Comparison of ENCODE assay signal across 18 cellular contexts in genomic region chr19:33781996-33782395, GRCh38. TPM values are rescaled to one million over a fixed set of nuclear protein-coding genes. Genes with fewer than 3 reads are reported as not detected.
"Had no signal": no experiment of that assay in that cellular context is flagged by ENCODE, and none has a peak within 500 bp of the region (broad histone marks: within the 10 kb centered on the region; RNA-seq: fewer than 3 reads in every experiment).

No MANE protein-coding gene starts in this region.

- H2AFZ ChIP-seq: parathyroid adenoma had no signal

- H3K36me3 Mint-ChIP-seq: activated CD4-positive, alpha-beta memory T cell treated with anti-CD3 and anti-CD28 coated beads for 36 hours; activated naive CD8-positive, alpha-beta T cell treated with anti-CD3 and anti-CD28 coated beads for 36 hours; memory B cell; naive thymus-derived CD8-positive, alpha-beta T cell; T-cell had no signal

- H3K27ac ChIP-seq: gastroesophageal sphincter, heart right ventricle, parathyroid adenoma, tibial nerve had no signal

- H3K4me1 ChIP-seq: parathyroid adenoma had no signal

- DNase-seq: activated B cell treated with CpG ODN at 0.5 μM for 24 hours; activated CD4-positive, alpha-beta memory T cell treated with anti-CD3 and anti-CD28 coated beads for 36 hours; activated CD4-positive, alpha-beta T cell treated with anti-CD3 and anti-CD28 coated beads for 4 hours; activated naive CD8-positive, alpha-beta T cell treated with anti-CD3 and anti-CD28 coated beads for 36 hours; amygdala; cortex of kidney; heart right ventricle; left ventricle myocardium superior; naive thymus-derived CD8-positive, alpha-beta T cell; stimulated activated CD8-positive, alpha-beta memory T cell treated with anti-CD3 and anti-CD28 coated beads, Interleukin-4, amount 100 ng/mL, for 48 hours; stimulated activated naive CD4-positive, alpha-beta T cell treated with Interleukin-2 at 50 U/mL for 16 hours; substantia nigra; T-cell had no signal

- ATAC-seq: gastroesophageal sphincter; heart right ventricle; left ventricle myocardium superior; naive thymus-derived CD8-positive, alpha-beta T cell; sciatic nerve; T-cell had no signal

- H3K9me3 Mint-ChIP-seq: activated B cell treated with CpG ODN at 0.5 μM for 24 hours; activated CD4-positive, alpha-beta memory T cell treated with anti-CD3 and anti-CD28 coated beads for 36 hours; activated naive CD8-positive, alpha-beta T cell treated with anti-CD3 and anti-CD28 coated beads for 36 hours; memory B cell; T-cell had no signal

- H3K9me3 ChIP-seq: gastroesophageal sphincter, heart right ventricle, tibial nerve had no signal

- H3K9ac ChIP-seq: parathyroid adenoma had no signal

- H3K4me3 ChIP-seq: gastroesophageal sphincter, heart right ventricle, tibial nerve had no signal

- H3K27ac Mint-ChIP-seq: activated B cell treated with CpG ODN at 0.5 μM for 24 hours; activated CD4-positive, alpha-beta memory T cell treated with anti-CD3 and anti-CD28 coated beads for 36 hours; activated naive CD8-positive, alpha-beta T cell treated with anti-CD3 and anti-CD28 coated beads for 36 hours; memory B cell; naive thymus-derived CD8-positive, alpha-beta T cell had no signal

- H3K36me3 ChIP-seq: gastroesophageal sphincter, heart right ventricle, tibial nerve had no signal

- H3K4me3 Mint-ChIP-seq: activated B cell treated with CpG ODN at 0.5 μM for 24 hours; activated CD4-positive, alpha-beta memory T cell treated with anti-CD3 and anti-CD28 coated beads for 36 hours; activated naive CD8-positive, alpha-beta T cell treated with anti-CD3 and anti-CD28 coated beads for 36 hours; memory B cell; naive thymus-derived CD8-positive, alpha-beta T cell; T-cell had no signal

RNA-seq across cellular contexts. Expression of gene KCTD15, which starts 14.7 kb away (rescaled TPM):
- polyA plus RNA-seq: naive thymus-derived CD8-positive, alpha-beta T cell had no signal
